Comparison of ENCODE assay signal across 1 cellular context in genomic region chr20:38275815-38276550, GRCh38.
A peak's percentile ranks its signal among the peaks of the same experiment; 100 is the strongest.
TF ChIP-seq lines count a peak whose summit lies in the region.

No MANE protein-coding gene starts in this region.

TF ChIP-seq in K562, 482 proteins besides CTCF, POLR2A, EP300 and RAD21:
- TF ChIP-seq CEBPG (CRISPR knock-in tag; IDR thresholded peaks at IDR 0.05) (no peak), CEBPG (tag; conservative IDR thresholded peaks at IDR 0.05 in 1 of 2, IDR thresholded peaks at IDR 0.05 in 1 of 2) (peak in 1 of 2 experiments; percentile 19; a peak in 1 of 4 replicates), FOSL1 (tag; conservative IDR thresholded peaks at IDR 0.05) (peak; percentile 86), ZNF398 (CRISPR knock-in tag; IDR thresholded peaks at IDR 0.05) (no peak), ZNF175 (CRISPR knock-in tag; IDR thresholded peaks at IDR 0.05; ENCODE audit: low read depth) (0 out of 2 replicates have a peak, but pooled peaks have one; percentile 54), CEBPB (tag; IDR thresholded peaks at IDR 0.05) (peak; percentile 46)
